In genomic region chr13:40993119-40993518, GRCh38 we compare ENCODE assay signal across 8 cellular contexts. TPM values are rescaled to one million over a fixed set of nuclear protein-coding genes. Genes with fewer than 3 reads are reported as not detected.
DNase-seq lines count a peak whose midpoint lies in the region; ATAC-seq and TF ChIP-seq lines count a peak whose summit lies in the region.

No MANE protein-coding gene starts in this region.

- H3K9ac ChIP-seq in mucosa of rectum (ENCODE audit: low read depth in 1 of 2, low read length in 2 of 2): peak overlapping the region; percentile 19 to 57

- no peak overlapping the region for H3K4me3 ChIP-seq in CD8-positive, alpha-beta T cell (ENCODE audit: low read depth, low read length)
- peak overlapping the region in 1 of 2 donors; percentile 32 for H3K4me3 ChIP-seq in mucosa of rectum (ENCODE audit: low read length in 2 of 2)

- intact Hi-C loops in CD8-positive, alpha-beta T cell (cut with DNase I, micrococcal nuclease): loop anchor here in 1 of 2 experiments (2.0 to 10.0 kb wide), 2 partner anchors 18 to 218 kb away; partner anchors contain the start of gene MRPS31
- intact Hi-C loops in activated T-helper 1 cell treated with anti-CD3 and anti-CD28 coated beads, Interleukin-12 subunit alpha, Interleukin-12 subunit beta, Interleukin-2, Interleukin-4 antibody, amounts not matched to agents 30 ng/mL and 10 ng/mL and 1 ng/mL, durations not matched to agents 14 hours and 24 hours and 36 hours (cut with micrococcal nuclease): no loop called here

- no peak for ATAC-seq in CD8-positive, alpha-beta T cell
- no peak for ATAC-seq in HG03521 (IDR thresholded peaks at IDR 0.05; ENCODE audit: unreplicated experiment)

- peaks cover 88% of the 10 kb centered on the region for H3K4me1 ChIP-seq in CD8-positive, alpha-beta T cell (ENCODE audit: insufficient read depth, low read length)
- peaks cover 26 to 28% of the 10 kb centered on the region in 2 donors for H3K4me1 ChIP-seq in mucosa of rectum (ENCODE audit: control insufficient read depth in 2 of 2, insufficient read depth in 2 of 2, low read length in 2 of 2)

- DNase-seq in CD8-positive, alpha-beta T cell: no peak
- DNase-seq in NAMALWA (ENCODE audit: low spot score) (peak; percentile 89), Ammon's horn (ENCODE audit: low spot score) (no peak)
- no peak for DNase-seq in activated T-helper 1 cell treated with anti-CD3 and anti-CD28 coated beads, Interleukin-12 subunit alpha, Interleukin-12 subunit beta, Interleukin-2, Interleukin-4 antibody, amounts not matched to agents 30 ng/mL and 10 ng/mL and 1 ng/mL, durations not matched to agents 14 hours and 24 hours and 36 hours (ENCODE audit: low spot score)
- no peak for DNase-seq in stimulated activated CD4-positive, alpha-beta T cell treated with anti-CD3 and anti-CD28 coated beads, Interleukin-4, amount 100 ng/mL, for 4 hours
- DNase-seq in activated CD8-positive, alpha-beta memory T cell treated with anti-CD3 and anti-CD28 coated beads, Interleukin-2, amount 50 U/mL, for 48 hours: no peak

- no peaks in the 10 kb centered on the region for H3K9me3 Mint-ChIP-seq in CD8-positive, alpha-beta T cell
- no peaks in the 10 kb centered on the region for H3K9me3 Mint-ChIP-seq in activated T-helper 1 cell treated with anti-CD3 and anti-CD28 coated beads, Interleukin-12 subunit alpha, Interleukin-12 subunit beta, Interleukin-2, Interleukin-4 antibody, amounts not matched to agents 30 ng/mL and 10 ng/mL and 1 ng/mL, durations not matched to agents 14 hours and 24 hours and 36 hours

- POLR2A ChIA-PET in CD8-positive, alpha-beta T cell (lab: Charles Lee): interaction anchor here (0.8 to 1.7 kb wide), 6 partner anchors 8 to 67 kb away, joined by 3 to 5 read pairs (median 3); partner anchors contain the start of gene ELF1

- peak overlapping the region; percentile 43 for H3K4me3 Mint-ChIP-seq in CD8-positive, alpha-beta T cell
- no peak overlapping the region for H3K4me3 Mint-ChIP-seq in activated T-helper 1 cell treated with anti-CD3 and anti-CD28 coated beads, Interleukin-12 subunit alpha, Interleukin-12 subunit beta, Interleukin-2, Interleukin-4 antibody, amounts not matched to agents 30 ng/mL and 10 ng/mL and 1 ng/mL, durations not matched to agents 14 hours and 24 hours and 36 hours

- H3K36me3 Mint-ChIP-seq in CD8-positive, alpha-beta T cell: peaks cover 20% of the 10 kb centered on the region
- H3K36me3 Mint-ChIP-seq in activated T-helper 1 cell treated with anti-CD3 and anti-CD28 coated beads, Interleukin-12 subunit alpha, Interleukin-12 subunit beta, Interleukin-2, Interleukin-4 antibody, amounts not matched to agents 30 ng/mL and 10 ng/mL and 1 ng/mL, durations not matched to agents 14 hours and 24 hours and 36 hours (ENCODE audit: low read depth): peaks cover 10% of the 10 kb centered on the region

- peak overlapping the region; percentile 86 for H3K27ac Mint-ChIP-seq in CD8-positive, alpha-beta T cell
- H3K27ac Mint-ChIP-seq in activated T-helper 1 cell treated with anti-CD3 and anti-CD28 coated beads, Interleukin-12 subunit alpha, Interleukin-12 subunit beta, Interleukin-2, Interleukin-4 antibody, amounts not matched to agents 30 ng/mL and 10 ng/mL and 1 ng/mL, durations not matched to agents 14 hours and 24 hours and 36 hours: peak overlapping the region; percentile 76

- no peaks in the 10 kb centered on the region for H3K9me3 ChIP-seq in CD8-positive, alpha-beta T cell (ENCODE audit: low read length)
- no peaks in the 10 kb centered on the region for H3K9me3 ChIP-seq in mucosa of rectum (ENCODE audit: control insufficient read depth in 2 of 2, low read length in 2 of 2)

- peaks cover 83% of the 10 kb centered on the region for H3K4me1 Mint-ChIP-seq in CD8-positive, alpha-beta T cell (ENCODE audit: low read depth)
- peaks cover 79% of the 10 kb centered on the region for H3K4me1 Mint-ChIP-seq in activated T-helper 1 cell treated with anti-CD3 and anti-CD28 coated beads, Interleukin-12 subunit alpha, Interleukin-12 subunit beta, Interleukin-2, Interleukin-4 antibody, amounts not matched to agents 30 ng/mL and 10 ng/mL and 1 ng/mL, durations not matched to agents 14 hours and 24 hours and 36 hours (ENCODE audit: low read depth)

- H3K27ac ChIP-seq in CD8-positive, alpha-beta T cell (ENCODE audit: low read depth, low read length): no peak overlapping the region
- H3K27ac ChIP-seq in mucosa of rectum (ENCODE audit: low read depth in 2 of 2, low read length in 2 of 2): peak overlapping the region; percentile 79

- no peaks in the 10 kb centered on the region for H3K27me3 Mint-ChIP-seq in CD8-positive, alpha-beta T cell (ENCODE audit: low read depth)
- H3K27me3 Mint-ChIP-seq in activated T-helper 1 cell treated with anti-CD3 and anti-CD28 coated beads, Interleukin-12 subunit alpha, Interleukin-12 subunit beta, Interleukin-2, Interleukin-4 antibody, amounts not matched to agents 30 ng/mL and 10 ng/mL and 1 ng/mL, durations not matched to agents 14 hours and 24 hours and 36 hours (ENCODE audit: insufficient read depth): no peaks in the 10 kb centered on the region

- TF ChIP-seq CTCF in CD8-positive, alpha-beta T cell (IDR thresholded peaks at IDR 0.05): no peak

- CTCF ChIA-PET in CD8-positive, alpha-beta T cell (lab: Charles Lee): interaction anchor here (0.6 to 2.3 kb wide), 9 partner anchors 9 to 348 kb away, joined by 3 to 9 read pairs (median 3); no protein-coding TSS in a partner anchor

- H3K36me3 ChIP-seq in CD8-positive, alpha-beta T cell (ENCODE audit: insufficient read depth, low read length): no peaks in the 10 kb centered on the region
- H3K36me3 ChIP-seq in mucosa of rectum (ENCODE audit: control insufficient read depth in 2 of 2, insufficient read depth in 2 of 2, low read length in 2 of 2): peaks cover 2 to 3% of the 10 kb centered on the region in 2 donors

- H3K27me3 ChIP-seq in CD8-positive, alpha-beta T cell (ENCODE audit: insufficient read depth, low read length): no peaks in the 10 kb centered on the region
- H3K27me3 ChIP-seq in mucosa of rectum (ENCODE audit: control insufficient read depth in 2 of 2, insufficient read depth in 2 of 2, low read length in 2 of 2): no peaks in the 10 kb centered on the region

RNA-seq across cellular contexts. Expression of gene ELF1, which starts 26.0 kb away (rescaled TPM):
- total RNA-seq in CD8-positive, alpha-beta T cell: 100 to 1,000 TPM; 308 to 313 TPM
- total RNA-seq in activated T-helper 1 cell treated with anti-CD3 and anti-CD28 coated beads, Interleukin-12 subunit alpha, Interleukin-12 subunit beta, Interleukin-2, Interleukin-4 antibody, amounts not matched to agents 30 ng/mL and 10 ng/mL and 1 ng/mL, durations not matched to agents 14 hours and 24 hours and 36 hours: 75.3 and 76.8 TPM in 2 replicates
